Comparison of ENCODE assay signal across 12 cellular contexts in genomic region chr1:234656070-234656875, GRCh38. TPM values are rescaled to one million over a fixed set of nuclear protein-coding genes. Genes with fewer than 3 reads are reported as not detected.
DNase-seq lines count a peak whose midpoint lies in the region; TF ChIP-seq lines count a peak whose summit lies in the region.
"Had no signal": no experiment of that assay in that cellular context is flagged by ENCODE, and none has a peak within 500 bp of the region (broad histone marks: within the 10 kb centered on the region; RNA-seq: fewer than 3 reads in every experiment).

No MANE protein-coding gene starts in this region.

- H3K4me1 Mint-ChIP-seq in Calu3 (ENCODE audit: low read depth, unreplicated experiment), result peaks cover 48% of the 10 kb centered on the region
- peaks cover 28% of the 10 kb centered on the region for H3K4me1 Mint-ChIP-seq in endodermal cell
- peaks cover 26% of the 10 kb centered on the region for H3K4me1 Mint-ChIP-seq in mesothelial cell of epicardium

- H3K79me2 ChIP-seq in PC-9 (ENCODE audit: low read depth), result peaks cover 62% of the 10 kb centered on the region

- H3K9ac ChIP-seq in endodermal cell (ENCODE audit: extremely low read depth, low read length, poor library complexity, severe bottlenecking), result no peak overlapping the region

- in situ Hi-C loops in GM13977 (cut with MboI; ENCODE audit: low pct_unique_long_range_greater_than_20kb, low sequenced_read_pairs, unreplicated experiment), result no loop called here

- H3K9me3 Mint-ChIP-seq in Calu3 (ENCODE audit: low read depth, unreplicated experiment), result peaks cover 3% of the 10 kb centered on the region
- no peaks in the 10 kb centered on the region for H3K9me3 Mint-ChIP-seq in endodermal cell
- H3K9me3 Mint-ChIP-seq in mesothelial cell of epicardium, result peaks cover 10% of the 10 kb centered on the region
- H3K9me3 Mint-ChIP-seq: CD8-positive, alpha-beta T cell had no signal

- no peak for TF ChIP-seq POLR2A in prostate gland (IDR thresholded peaks at IDR 0.05)

- CTCF ChIA-PET in Calu3 (lab: Charles Lee) (interaction anchor here (0.5 to 2.0 kb wide), 6 partner anchors 10 to 68 kb away, joined by 3 to 10 read pairs (median 4); no protein-coding TSS in a partner anchor), PC-9 (lab: Charles Lee) (interaction anchor here (0.6 to 1.0 kb wide), 4 partner anchors 37 to 161 kb away, joined by 3 to 14 read pairs (median 4); no protein-coding TSS in a partner anchor)

- H3K27ac ChIP-seq in PC-9, result peak overlapping the region; percentile 99
- H3K27ac ChIP-seq in prostate gland, result peak overlapping the region; percentile 36 to 44
- no peak overlapping the region for H3K27ac ChIP-seq in endodermal cell (ENCODE audit: low read depth, low read length)
- H3K27ac ChIP-seq: ovary had no signal

- DNase-seq in Calu3 (no peak), PC-9 (no peak), epithelial cell of esophagus (ENCODE audit: low read depth) (no peak), prostate gland (ENCODE audit: low spot score) (no peak), endodermal cell (no peak), GM13977 (ENCODE audit: low spot score) (no peak), mesothelial cell of epicardium (ENCODE audit: low spot score in 2 of 2, unreplicated experiment in 2 of 2) (no peak), NCI-H1694 (lab: John Stamatoyannopoulos, UW) (no peak)
- DNase-seq: CD8-positive, alpha-beta T cell; ovary; T-helper 1 cell had no signal

- H3K27ac Mint-ChIP-seq in Calu3 (ENCODE audit: unreplicated experiment) (peak overlapping the region; percentile 40), endodermal cell (no peak overlapping the region), mesothelial cell of epicardium (no peak overlapping the region)
- H3K27ac Mint-ChIP-seq: activated T-helper 1 cell treated with anti-CD3 and anti-CD28 coated beads, Interleukin-12 subunit alpha, Interleukin-12 subunit beta, Interleukin-2, Interleukin-4 antibody, amounts not matched to agents 30 ng/mL and 10 ng/mL and 1 ng/mL, durations not matched to agents 14 hours and 24 hours and 36 hours; CD8-positive, alpha-beta T cell had no signal

- no peaks in the 10 kb centered on the region for H3K9me2 ChIP-seq in PC-9 (ENCODE audit: insufficient read depth)

- H3K36me3 Mint-ChIP-seq in Calu3 (ENCODE audit: insufficient read depth, unreplicated experiment), result no peaks in the 10 kb centered on the region
- H3K36me3 Mint-ChIP-seq in endodermal cell (ENCODE audit: low read depth), result no peaks in the 10 kb centered on the region
- no peaks in the 10 kb centered on the region for H3K36me3 Mint-ChIP-seq in mesothelial cell of epicardium
- H3K36me3 Mint-ChIP-seq: CD8-positive, alpha-beta T cell had no signal

- H3K4me1 ChIP-seq in PC-9 (replicated peaks; ENCODE audit: insufficient read depth) (peaks cover 59% of the 10 kb centered on the region), prostate gland (replicated peaks) (peaks cover 3% of the 10 kb centered on the region), endodermal cell (ENCODE audit: control insufficient read depth, insufficient read depth, low read length) (peaks cover 5% of the 10 kb centered on the region)

- peak overlapping the region; percentile 92 for H3K4me2 ChIP-seq in PC-9

- H3K9me3 ChIP-seq in PC-9 (ENCODE audit: insufficient read depth, low read depth) (0 out of 2 replicates have a peak, but pooled peaks cover 3% of the 10 kb centered on the region), prostate gland (no peaks in the 10 kb centered on the region), endodermal cell (ENCODE audit: control insufficient read depth, low read length) (no peaks in the 10 kb centered on the region)
- H3K9me3 ChIP-seq: ovary had no signal

- H3K36me3 ChIP-seq in PC-9 (ENCODE audit: low read depth) (peaks cover 13% of the 10 kb centered on the region; the same call in 1 of the 2 replicates), prostate gland (no peaks in the 10 kb centered on the region), endodermal cell (ENCODE audit: control insufficient read depth, insufficient read depth, low read length) (no peaks in the 10 kb centered on the region)
- H3K36me3 ChIP-seq: ovary had no signal

- POLR2A ChIA-PET in PC-9 (lab: Charles Lee; ENCODE audit: unreplicated experiment), result interaction anchor here (0.6 to 3.9 kb wide), 5 partner anchors 34 to 231 kb away, joined by 3 to 57 read pairs (median 4); no protein-coding TSS in a partner anchor

- H3K4me3 ChIP-seq in PC-9 (peak overlapping the region; percentile 69), epithelial cell of esophagus (ENCODE audit: low read length) (peak overlapping the region; percentile 65), prostate gland (no peak overlapping the region), endodermal cell (ENCODE audit: low read length) (no peak overlapping the region)
- H3K4me3 ChIP-seq: ovary had no signal

- no peak for TF ChIP-seq CTCF in Calu3 (IDR thresholded peaks at IDR 0.05; ENCODE audit: unreplicated experiment)
- TF ChIP-seq CTCF in PC-9 (conservative IDR thresholded peaks at IDR 0.05), result no peak
- TF ChIP-seq CTCF in epithelial cell of esophagus (IDR thresholded peaks at IDR 0.05; ENCODE audit: insufficient read depth, low read depth, low read length, missing control alignments), result no peak
- no peak for TF ChIP-seq CTCF in prostate gland (IDR thresholded peaks at IDR 0.05)
- TF ChIP-seq CTCF in endodermal cell (conservative IDR thresholded peaks at IDR 0.05), result no peak
- TF ChIP-seq CTCF in GM13977 (IDR thresholded peaks at IDR 0.05; ENCODE audit: extremely low read depth, insufficient read depth, missing control alignments), result no peak
- TF ChIP-seq CTCF in mesothelial cell of epicardium (IDR thresholded peaks at IDR 0.05; ENCODE audit: unreplicated experiment), result no peak

- H3K4me3 Mint-ChIP-seq in Calu3 (ENCODE audit: low read depth, unreplicated experiment), result no peak overlapping the region
- H3K4me3 Mint-ChIP-seq in endodermal cell, result no peak overlapping the region
- H3K4me3 Mint-ChIP-seq in mesothelial cell of epicardium, result no peak overlapping the region
- H3K4me3 Mint-ChIP-seq: activated T-helper 1 cell treated with anti-CD3 and anti-CD28 coated beads, Interleukin-12 subunit alpha, Interleukin-12 subunit beta, Interleukin-2, Interleukin-4 antibody, amounts not matched to agents 30 ng/mL and 10 ng/mL and 1 ng/mL, durations not matched to agents 14 hours and 24 hours and 36 hours; CD8-positive, alpha-beta T cell had no signal

- intact Hi-C loops in Calu3 (cut with micrococcal nuclease; ENCODE audit: unreplicated experiment), result no loop called here
- intact Hi-C loops in PC-9 (cut with micrococcal nuclease; ENCODE audit: unreplicated experiment), result loop anchor here (2.0 to 5.0 kb wide), 4 partner anchors 211 to 341 kb away; no protein-coding TSS in a partner anchor
- intact Hi-C loops in prostate gland (cut with DNase I), result no loop called here

- 83% methylated on average over 16 of the region's 16 CpGs for WGBS in prostate gland
- 89 to 93% methylated on average over 12 to 16 of the region's 16 CpGs for WGBS in endodermal cell (ENCODE audit: insufficient coverage in 1 of 2, insufficient read length in 1 of 2), 2 experiments

- no peaks in the 10 kb centered on the region for H3K27me3 ChIP-seq in PC-9 (ENCODE audit: insufficient read depth, low read depth)
- no peaks in the 10 kb centered on the region for H3K27me3 ChIP-seq in prostate gland (replicated peaks; ENCODE audit: insufficient read depth)
- H3K27me3 ChIP-seq in endodermal cell (ENCODE audit: control insufficient read depth, insufficient read depth, low read length, poor library complexity, severe bottlenecking), result no peaks in the 10 kb centered on the region
- H3K27me3 ChIP-seq: ovary had no signal

- no peaks in the 10 kb centered on the region for H4K20me1 ChIP-seq in PC-9 (ENCODE audit: insufficient read depth)

- H2AFZ ChIP-seq in PC-9, result peak overlapping the region; percentile 57

- H3K27me3 Mint-ChIP-seq in Calu3 (ENCODE audit: unreplicated experiment) (no peaks in the 10 kb centered on the region), endodermal cell (ENCODE audit: insufficient read depth) (no peaks in the 10 kb centered on the region), mesothelial cell of epicardium (ENCODE audit: low read depth) (no peaks in the 10 kb centered on the region)

- BruUV-seq in Calu3 (replicated peaks; lab: Mats Ljungman, UMichigan) (no TSS peak), PC-9 (replicated peaks; lab: Mats Ljungman, UMichigan) (TSS peak; percentile 65)

- H3F3A ChIP-seq in PC-9 (ENCODE audit: insufficient read depth, low read depth), result peaks cover 60% of the 10 kb centered on the region

RNA-seq across cellular contexts. Expression of gene IRF2BP2, which starts 46.3 kb away (rescaled TPM):
- total RNA-seq in Calu3 (2022), result 192 and 196 TPM in 2 replicates
- 80.7 and 122 TPM in 2 replicates for total RNA-seq in PC-9 (2021)
- 100 to 1,000 TPM; 111 to 124 TPM for total RNA-seq in prostate gland
- total RNA-seq in endodermal cell, result 10 to 100 TPM; 41.6 to 45.7 TPM
- polyA plus RNA-seq in endodermal cell (2013, experiment 1 of 2), result 63.2 TPM
- 56.4 TPM for polyA plus RNA-seq in endodermal cell (2013, experiment 2 of 2)
- total RNA-seq in mesothelial cell of epicardium, result 130 to 134 TPM (median 130 TPM) in 3 replicates

Comparison
In these comparisons a context has a peak if more than half of its experiments do, and no peak if none do; other contexts are left out.
1. H3K4me3 ChIP-seq: peak in PC-9 (single experiment) and epithelial cell of esophagus (single experiment); none in prostate gland (0 of 2) and endodermal cell (single experiment).